ENCODE assay signal across 26 cellular contexts in the genomic region with DNA sequence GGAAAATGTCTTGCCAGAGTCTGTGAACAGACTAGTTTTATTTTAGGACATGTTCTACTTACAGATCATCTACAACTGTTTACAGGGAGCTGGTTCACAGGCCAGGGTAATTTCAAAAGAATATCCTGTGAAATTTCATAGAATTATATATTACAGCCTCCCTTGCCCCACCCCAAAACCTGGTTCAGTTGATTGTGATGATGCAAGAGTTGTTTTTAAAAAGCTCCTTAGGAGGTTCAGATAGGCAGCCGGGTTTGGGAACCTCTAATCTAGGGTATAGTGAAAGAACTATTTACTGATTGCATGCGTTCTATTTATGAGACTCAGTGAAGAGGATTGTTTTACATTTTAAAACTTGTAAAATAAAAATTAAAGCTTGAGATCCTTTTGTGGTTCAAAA. TPM values are rescaled to one million over a fixed set of nuclear protein-coding genes. Genes with fewer than 3 reads are reported as not detected.
"Had no signal": no experiment of that assay in that cellular context is flagged by ENCODE, and none has a peak within 500 bp of the region (broad histone marks: within the 10 kb centered on the region; RNA-seq: fewer than 3 reads in every experiment).

No MANE protein-coding gene starts in this region.

- H3K4me1 Mint-ChIP-seq: naive B cell; stimulated activated naive B cell treated with anti-CD40 and anti-IgM and Interleukin-4, amounts not matched to agents 10 μg/mL and 1 μg/mL and 100 μg/mL, for 72 hours had no signal

- H3K4me3 Mint-ChIP-seq: endodermal cell; naive B cell; stimulated activated naive B cell treated with anti-CD40 and anti-IgM and Interleukin-4, amounts not matched to agents 10 μg/mL and 1 μg/mL and 100 μg/mL, for 72 hours; stimulated activated naive CD8-positive, alpha-beta T cell treated with anti-CD3 and anti-CD28 coated beads, Interleukin-15, amount 100 ng/mL, for 72 hours had no signal

- H3K4me3 ChIP-seq: gastrocnemius medialis, heart right ventricle, psoas muscle, spleen, testis, tibial nerve, upper lobe of right lung, vagina had no signal

- H3K27ac Mint-ChIP-seq: endodermal cell; stimulated activated naive B cell treated with anti-CD40 and anti-IgM and Interleukin-4, amounts not matched to agents 10 μg/mL and 1 μg/mL and 100 μg/mL, for 72 hours had no signal

- H3K27me3 Mint-ChIP-seq: naive B cell; stimulated activated naive B cell treated with anti-CD40 and anti-IgM and Interleukin-4, amounts not matched to agents 10 μg/mL and 1 μg/mL and 100 μg/mL, for 72 hours; stimulated activated naive CD8-positive, alpha-beta T cell treated with anti-CD3 and anti-CD28 coated beads, Interleukin-15, amount 100 ng/mL, for 72 hours had no signal

- ATAC-seq: esophagus mucosa; gastrocnemius medialis; heart right ventricle; psoas muscle; sciatic nerve; stimulated activated naive B cell treated with anti-CD40 and anti-IgM and Interleukin-4, amounts not matched to agents 10 μg/mL and 1 μg/mL and 100 μg/mL, for 72 hours; stimulated activated naive CD8-positive, alpha-beta T cell treated with anti-CD3 and anti-CD28 coated beads, Interleukin-15, amount 100 ng/mL, for 72 hours; upper lobe of right lung had no signal

- H3K9me3 Mint-ChIP-seq: endodermal cell; stimulated activated naive B cell treated with anti-CD40 and anti-IgM and Interleukin-4, amounts not matched to agents 10 μg/mL and 1 μg/mL and 100 μg/mL, for 72 hours; stimulated activated naive CD8-positive, alpha-beta T cell treated with anti-CD3 and anti-CD28 coated beads, Interleukin-15, amount 100 ng/mL, for 72 hours had no signal

- DNase-seq: effector CD4-positive, alpha-beta T cell; endodermal cell; gastrocnemius medialis; heart right ventricle; hypothalamus; kidney glomerular epithelial cell; mesendoderm; naive B cell; psoas muscle; retina; spleen; stimulated activated CD4-positive, alpha-beta T cell treated with anti-CD3 and anti-CD28 coated beads, Interleukin-15, amount 100 ng/mL, for 24 hours; stimulated activated CD4-positive, alpha-beta T cell treated with anti-CD3 and anti-CD28 coated beads, Interleukin-1b, Interleukin-23, amount 100 ng/mL, for 48 hours; stimulated activated CD4-positive, alpha-beta T cell treated with anti-CD3 and anti-CD28 coated beads, Interleukin-4, amount 100 ng/mL, for 24 hours; stimulated activated naive B cell treated with anti-CD40 and anti-IgM and Interleukin-4, amounts not matched to agents 10 μg/mL and 1 μg/mL and 100 μg/mL, for 72 hours; stimulated activated naive CD8-positive, alpha-beta T cell treated with anti-CD3 and anti-CD28 coated beads, Interleukin-15, amount 100 ng/mL, for 72 hours; testis; upper lobe of right lung had no signal

RNA-seq across cellular contexts. Expression of a gene that starts 53.6 kb away (rescaled TPM):
- total RNA-seq: gastrocnemius medialis, liver, lung microvascular endothelial cell, skeletal muscle tissue, spleen, subcutaneous adipose tissue, upper lobe of right lung, vagina had no signal
